In the genomic region with DNA sequence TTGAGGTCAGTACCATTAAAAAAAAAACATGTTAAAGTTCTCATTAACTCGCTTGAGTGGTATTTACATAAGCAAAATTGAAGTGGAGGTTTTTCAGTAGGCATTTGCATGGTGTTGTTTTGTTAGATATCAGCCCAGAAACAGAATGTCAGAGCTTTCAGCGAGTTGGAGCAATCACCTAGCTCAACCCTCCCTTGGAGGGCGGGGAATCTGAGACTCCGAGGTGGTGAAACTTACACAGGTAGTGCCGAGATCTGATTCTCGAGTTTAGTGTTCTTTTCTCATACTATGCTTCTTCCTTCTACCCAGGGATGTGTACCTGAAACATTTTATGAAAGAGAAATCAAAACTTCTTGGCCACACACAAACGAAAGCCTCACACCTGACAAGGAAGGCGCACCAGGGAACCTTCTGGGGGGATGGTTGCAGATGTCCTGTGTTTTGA, we compare ENCODE assay signal across 10 cellular contexts. TPM values are rescaled to one million over a fixed set of nuclear protein-coding genes. Genes with fewer than 3 reads are reported as not detected.
DNase-seq lines count a peak whose midpoint lies in the region; ATAC-seq, FAIRE-seq and TF ChIP-seq lines count a peak whose summit lies in the region.
"Had no signal": no experiment of that assay in that cellular context is flagged by ENCODE, and none has a peak within 500 bp of the region (broad histone marks: within the 10 kb centered on the region; RNA-seq: fewer than 3 reads in every experiment).

No MANE protein-coding gene starts in this region.

- H3K9me3 Mint-ChIP-seq in T-cell, result no peaks in the 10 kb centered on the region
- no peaks in the 10 kb centered on the region for H3K9me3 Mint-ChIP-seq in nephron
- H3K9me3 Mint-ChIP-seq in Caco-2 (ENCODE audit: unreplicated experiment), result no peaks in the 10 kb centered on the region

- H3K36me3 ChIP-seq in Caco-2 (ENCODE audit: control insufficient read depth, insufficient read depth, low read length), result peaks cover 1% of the 10 kb centered on the region; the same call in 1 of the 2 replicates

- BruUV-seq in Caco-2 (replicated peaks; lab: Mats Ljungman, UMichigan), result no TSS peak

- POLR2A ChIA-PET in T-cell (lab: Charles Lee), result interaction anchor here in 1 of 2 donors (0.5 kb wide), 1 partner anchor 36 kb away, joined by 7 read pairs; no protein-coding TSS in a partner anchor
- POLR2A ChIA-PET in Caco-2 (lab: Charles Lee), result interaction anchor here (1.0 kb wide), 1 partner anchor 59 kb away, joined by 3 read pairs; no protein-coding TSS in a partner anchor

- H3K27me3 Mint-ChIP-seq in T-cell (no peaks in the 10 kb centered on the region), nephron (ENCODE audit: low read depth) (no peaks in the 10 kb centered on the region), Caco-2 (ENCODE audit: insufficient read depth, unreplicated experiment) (no peaks in the 10 kb centered on the region)

- TF ChIP-seq CTCF in nephron (IDR thresholded peaks at IDR 0.05; ENCODE audit: unreplicated experiment in 3 of 3) (no peak), Caco-2 (IDR thresholded peaks at IDR 0.05; ENCODE audit: insufficient read depth in 1 of 2, low read depth in 1 of 2, low read length in 1 of 2, severe bottlenecking in 1 of 2, unreplicated experiment in 1 of 2) (no peak)

- peak overlapping the region in 1 of 2 donors; percentile 11 for H3K27ac Mint-ChIP-seq in T-cell
- H3K27ac Mint-ChIP-seq in nephron, result peak overlapping the region; percentile 12 to 92 (median 32)
- no peak overlapping the region for H3K27ac Mint-ChIP-seq in Caco-2 (ENCODE audit: unreplicated experiment)

- ATAC-seq in GM18502 (IDR thresholded peaks at IDR 0.05; ENCODE audit: poor library complexity, unreplicated experiment), result peak; percentile 49
- ATAC-seq in GM21619 (IDR thresholded peaks at IDR 0.05; ENCODE audit: unreplicated experiment), result peak; percentile 57
- ATAC-seq in T-cell (replicated peaks in 1 of 4), result no peak
- no peak for ATAC-seq in HG03342 (IDR thresholded peaks at IDR 0.05; ENCODE audit: unreplicated experiment)

- FAIRE-seq in HTR-8/SVneo (lab: Jason Lieb, UNC), result no peak
- FAIRE-seq: colon had no signal

- DNase-seq in T-cell (no peak), Caco-2 (no peak), medulla oblongata (ENCODE audit: extremely low spot score) (no peak), HTR-8/SVneo (ENCODE audit: insufficient read length, low spot score) (no peak)
- DNase-seq: Karpas-422 had no signal

- H3K9me3 ChIP-seq in Caco-2, result no peaks in the 10 kb centered on the region

- H3K36me3 Mint-ChIP-seq in T-cell (peaks cover 64% of the 10 kb centered on the region), nephron (ENCODE audit: low read depth) (peaks cover 67% of the 10 kb centered on the region), Caco-2 (ENCODE audit: insufficient read depth, unreplicated experiment) (peaks cover 82% of the 10 kb centered on the region)

- intact Hi-C loops in Caco-2 (cut with micrococcal nuclease; ENCODE audit: unreplicated experiment), result no loop called here

- H3K4me3 Mint-ChIP-seq in T-cell (peak overlapping the region in 2 of 3 donors; percentile 2 to 15), nephron (peak overlapping the region; percentile 15 to 66 (median 42)), Caco-2 (ENCODE audit: unreplicated experiment) (no peak overlapping the region)

- CTCF ChIA-PET in T-cell (lab: Charles Lee), result no interaction called here
- CTCF ChIA-PET in Caco-2 (lab: Charles Lee), result interaction anchor here (0.6 kb wide), 1 partner anchor 10 kb away, joined by 5 read pairs; no protein-coding TSS in a partner anchor

- no peak overlapping the region for H3K4me3 ChIP-seq in Caco-2 (ENCODE audit: low read depth, low read length)

- peaks cover 38% of the 10 kb centered on the region for H3K4me1 ChIP-seq in Caco-2

- no peaks in the 10 kb centered on the region for H3K27me3 ChIP-seq in Caco-2 (replicated peaks; ENCODE audit: control insufficient read depth, insufficient read depth, low read length)

- peaks cover 61 to 73% (median 67%) of the 10 kb centered on the region in 3 donors for H3K4me1 Mint-ChIP-seq in T-cell
- peaks cover 74% of the 10 kb centered on the region for H3K4me1 Mint-ChIP-seq in nephron
- H3K4me1 Mint-ChIP-seq in Caco-2 (ENCODE audit: low read depth, unreplicated experiment), result peaks cover 55% of the 10 kb centered on the region

RNA-seq across cellular contexts. Expression of gene SEC14L1, which starts 6.6 kb away (rescaled TPM):
- total RNA-seq in T-cell (10 to 100 TPM; 36.9 to 71.6 (median 46.2) TPM), Caco-2 (2022) (92.0 and 96.1 TPM in 2 replicates)

Comparison
In these comparisons a context has a peak if more than half of its experiments do, and no peak if none do; other contexts are left out.
1. ATAC-seq: peak in GM18502 (single experiment) and GM21619 (single experiment); none in T-cell (0 of 4) and HG03342 (single experiment).